ENCODE assay signal across 15 cellular contexts in genomic region chr3:42685891-42686820, GRCh38. TPM values are rescaled to one million over a fixed set of nuclear protein-coding genes. Genes with fewer than 3 reads are reported as not detected.
DNase-seq lines count a peak whose midpoint lies in the region; ATAC-seq and TF ChIP-seq lines count a peak whose summit lies in the region.
"Had no signal": no experiment of that assay in that cellular context is flagged by ENCODE, and none has a peak within 500 bp of the region (broad histone marks: within the 10 kb centered on the region; RNA-seq: fewer than 3 reads in every experiment).

No MANE protein-coding gene starts in this region.

- no peaks in the 10 kb centered on the region for H4K20me1 ChIP-seq in mammary epithelial cell (ENCODE audit: insufficient read depth, low read length)

- no peak overlapping the region for H2BK15ac ChIP-seq in neuronal stem cell (ENCODE audit: low read length)

- ATAC-seq in Right ventricle myocardium inferior, result no peak
- no peak for ATAC-seq in Right ventricle myocardium superior (ENCODE audit: poor library complexity)

- H3K4me1 ChIP-seq in mammary epithelial cell (ENCODE audit: insufficient read depth, low read length), result peaks cover 10% of the 10 kb centered on the region
- peaks cover 0 to 11% of the 10 kb centered on the region in 2 donors for H3K4me1 ChIP-seq in neuronal stem cell (ENCODE audit: control insufficient read depth in 2 of 2, insufficient read depth in 1 of 2, low read depth in 1 of 2, low read length in 2 of 2)
- peaks cover 30% of the 10 kb centered on the region for H3K4me1 ChIP-seq in vagina

- no peak overlapping the region for H3K9ac ChIP-seq in mammary epithelial cell (ENCODE audit: insufficient read depth, low read length)
- H3K9ac ChIP-seq in neuronal stem cell (ENCODE audit: low read depth, low read length, poor library complexity), result no peak overlapping the region

- H2BK12ac ChIP-seq in neuronal stem cell (ENCODE audit: low read length), result peak overlapping the region; percentile 46

- CTCF ChIA-PET in mammary epithelial cell (lab: Charles Lee; ENCODE audit: low non-redundant PET), result no interaction called here

- H3K36me3 ChIP-seq in mammary epithelial cell (ENCODE audit: insufficient read depth, low read length) (no peaks in the 10 kb centered on the region), neuronal stem cell (replicated peaks in 1 of 2; ENCODE audit: control insufficient read depth in 2 of 2, insufficient read depth in 2 of 2, low read length in 2 of 2) (no peaks in the 10 kb centered on the region), vagina (no peaks in the 10 kb centered on the region)

- H3K23ac ChIP-seq in neuronal stem cell (ENCODE audit: low read depth, low read length, poor library complexity), result peak overlapping the region; percentile 77

- peak overlapping the region; percentile 96 for H3K14ac ChIP-seq in neuronal stem cell (ENCODE audit: low read length)

- WGBS in mammary epithelial cell (ENCODE audit: low coverage, missing lambda C conversion rate), result 54% methylated on average over 32 of the region's 80 CpGs
- WGBS in neuronal stem cell (ENCODE audit: extremely low coverage in 2 of 2, insufficient read length in 2 of 2, insufficient replicate concordance in 1 of 2), 2 donors, result no CpG with 5 or more reads among the region's 80 CpGs

- TF ChIP-seq CTCF in mammary epithelial cell (conservative IDR thresholded peaks at IDR 0.05 in 1 of 2, IDR thresholded peaks at IDR 0.05 in 1 of 2; ENCODE audit: extremely low read depth in 1 of 2, insufficient read depth in 1 of 2, low read depth in 1 of 2, low read length in 2 of 2), result no peak
- TF ChIP-seq CTCF in vagina (IDR thresholded peaks at IDR 0.05), result no peak

- in situ Hi-C loops in mammary epithelial cell (cut with MboI; ENCODE audit: low sequenced_read_pairs in 2 of 2), result no loop called here

- H3K4me2 ChIP-seq in mammary epithelial cell (ENCODE audit: insufficient read depth, low read depth, low read length) (peak overlapping the region; percentile 11), neuronal stem cell (ENCODE audit: insufficient read depth, low read length, poor library complexity, severe bottlenecking) (no peak overlapping the region)
- H3K4me2 ChIP-seq: smooth muscle cell had no signal

- H4K8ac ChIP-seq in neuronal stem cell (ENCODE audit: low read depth, low read length), result no peak overlapping the region

- peaks cover 8% of the 10 kb centered on the region for H3K27me3 ChIP-seq in mammary epithelial cell (ENCODE audit: insufficient read depth, low read length)
- peaks cover 0 to 11% (median 0%) of the 10 kb centered on the region in 3 experiments for H3K27me3 ChIP-seq in neuronal stem cell (ENCODE audit: control insufficient read depth in 3 of 3, insufficient read depth in 3 of 3, low read depth in 1 of 3, low read length in 3 of 3)
- no peaks in the 10 kb centered on the region for H3K27me3 ChIP-seq in vagina

- H2AK5ac ChIP-seq in neuronal stem cell (ENCODE audit: low read depth, low read length), result no peak overlapping the region

- no peaks in the 10 kb centered on the region for H3K9me3 ChIP-seq in mammary epithelial cell (replicated peaks; ENCODE audit: insufficient read depth, low read length)
- H3K9me3 ChIP-seq in neuronal stem cell (replicated peaks in 1 of 2; ENCODE audit: control insufficient read depth in 2 of 2, insufficient read depth in 1 of 2, low read depth in 1 of 2, low read length in 2 of 2), result no peaks in the 10 kb centered on the region
- H3K9me3 ChIP-seq in vagina, result no peaks in the 10 kb centered on the region

- H2AFZ ChIP-seq in mammary epithelial cell (ENCODE audit: low read depth, low read length) (peak overlapping the region; percentile 36), neuronal stem cell (ENCODE audit: low read length) (no peak overlapping the region)

- peak; percentile 52 for DNase-seq in Right ventricle myocardium inferior (ENCODE audit: missing footprints)
- DNase-seq in Right ventricle myocardium superior, result no peak
- DNase-seq in mammary epithelial cell, result no peak
- no peak for DNase-seq in neuronal stem cell (ENCODE audit: low spot score)
- DNase-seq in vagina (ENCODE audit: extremely low spot score in 2 of 2), result no peak
- DNase-seq in DMS79 treated with DMSO at 0.1 percent for 48 hours (lab: John Stamatoyannopoulos, UW), result no peak
- no peak for DNase-seq in stimulated activated CD4-positive, alpha-beta T cell treated with anti-CD3 and anti-CD28 coated beads, Interleukin-2, amount 100 ng/mL, for 24 hours
- DNase-seq in NCI-H2107 (lab: John Stamatoyannopoulos, UW), result no peak
- DNase-seq: activated CD4-positive, alpha-beta T cell treated with anti-CD3 and anti-CD28 coated beads, Interleukin-2, amount 50 U/mL, for 4 hours; cortex of kidney; NCI-H1105 treated with DMSO at 0.1 percent for 48 hours; NCI-H526 treated with DMSO at 0.1 percent for 48 hours had no signal

- peak overlapping the region; percentile 7 for H2BK120ac ChIP-seq in neuronal stem cell (ENCODE audit: low read depth, low read length)

- H3K18ac ChIP-seq in neuronal stem cell (ENCODE audit: low read length), result peak overlapping the region; percentile 19

- dilution Hi-C loops in mammary epithelial cell (cut with HindIII; ENCODE audit: low sequenced_read_pairs), result no loop called here

- no peak overlapping the region for H3K4ac ChIP-seq in neuronal stem cell (ENCODE audit: low read length)

- no peaks in the 10 kb centered on the region for H3K79me1 ChIP-seq in neuronal stem cell (ENCODE audit: low read depth, low read length)

- H3K4me3 ChIP-seq in mammary epithelial cell (replicated peaks in 1 of 3; ENCODE audit: insufficient read depth in 1 of 3, low read depth in 2 of 3, low read length in 3 of 3), result no peak overlapping the region
- peak overlapping the region in 1 of 2 donors; percentile 16 for H3K4me3 ChIP-seq in neuronal stem cell (ENCODE audit: low read length in 2 of 2)
- peak overlapping the region; percentile 21 to 24 for H3K4me3 ChIP-seq in vagina
- H3K4me3 ChIP-seq: smooth muscle cell had no signal

- intact Hi-C loops in Right ventricle myocardium inferior (cut with DNase I) (no loop called here), Right ventricle myocardium superior (cut with DNase I) (no loop called here), mammary epithelial cell (cut with micrococcal nuclease) (no loop called here), vagina (cut with DNase I) (no loop called here)

- peak overlapping the region; percentile 74 for H4K91ac ChIP-seq in neuronal stem cell (ENCODE audit: low read depth, low read length, poor library complexity)

- H3K27ac ChIP-seq in mammary epithelial cell (ENCODE audit: insufficient read depth, low read depth, low read length) (no peak overlapping the region), neuronal stem cell (replicated peaks; ENCODE audit: low read length) (no peak overlapping the region), vagina (no peak overlapping the region)

- BruUV-seq in mammary epithelial cell (replicated peaks; lab: Mats Ljungman, UMichigan), result no TSS peak

- TF ChIP-seq POLR2A in vagina (IDR thresholded peaks at IDR 0.05), result no peak

- H2BK5ac ChIP-seq in neuronal stem cell (ENCODE audit: low read length), result no peak overlapping the region

- no peaks in the 10 kb centered on the region for H3K79me2 ChIP-seq in mammary epithelial cell (ENCODE audit: insufficient read depth, low read length)

RNA-seq across cellular contexts. Expression of gene KLHL40, which starts 0.8 kb away (rescaled TPM):
- total RNA-seq in Right ventricle myocardium inferior (not detected), Right ventricle myocardium superior (0.11 TPM), mammary epithelial cell (not detected), vagina (not detected)
- not detected for polyA plus RNA-seq in mammary epithelial cell
- polyA minus RNA-seq in mammary epithelial cell, result not detected
- polyA plus RNA-seq in neuronal stem cell (2013, experiment 1 of 2), result not detected
- not detected for polyA plus RNA-seq in neuronal stem cell (2013, experiment 2 of 2)
- total RNA-seq: smooth muscle cell; T-helper 2 cell treated with Interferon-gamma antibody and Interleukin-4, amounts not matched to agents 100 ng/mL and 5 ng/mL, for 36 hours had no signal
- polyA plus RNA-seq: IgD-negative memory B cell, smooth muscle cell had no signal

RNA-seq across cellular contexts. Expression of gene HHATL, which starts 16.4 kb away (rescaled TPM):
- 440 TPM for total RNA-seq in Right ventricle myocardium inferior
- total RNA-seq in Right ventricle myocardium superior, result 486 TPM
- not detected for total RNA-seq in mammary epithelial cell
- polyA plus RNA-seq in mammary epithelial cell, result not detected
- polyA minus RNA-seq in mammary epithelial cell, result not detected
- not detected for polyA plus RNA-seq in neuronal stem cell (2013, experiment 1 of 2)
- not detected for polyA plus RNA-seq in neuronal stem cell (2013, experiment 2 of 2)
- not detected for total RNA-seq in vagina
- total RNA-seq: smooth muscle cell; T-helper 2 cell treated with Interferon-gamma antibody and Interleukin-4, amounts not matched to agents 100 ng/mL and 5 ng/mL, for 36 hours had no signal
- polyA plus RNA-seq: IgD-negative memory B cell, smooth muscle cell had no signal

RNA-seq across cellular contexts. Expression of gene ZBTB47, which starts 32.7 kb away (rescaled TPM):
- total RNA-seq in Right ventricle myocardium inferior, result 80.2 TPM
- 82.3 TPM for total RNA-seq in Right ventricle myocardium superior
- total RNA-seq in mammary epithelial cell, result 10 to 100 TPM in 1 of 2 donors, 1 to 10 TPM in 1; 8.2 to 21.8 TPM
- polyA plus RNA-seq in mammary epithelial cell, result 7.0 TPM
- 7.3 TPM for polyA minus RNA-seq in mammary epithelial cell
- 2.7 TPM for polyA plus RNA-seq in neuronal stem cell (2013, experiment 1 of 2)
- polyA plus RNA-seq in neuronal stem cell (2013, experiment 2 of 2), result 2.8 TPM
- total RNA-seq in vagina, result 47.9 TPM

Comparison
In these comparisons a context has a peak if more than half of its experiments do, and no peak if none do; other contexts are left out.
1. H3K4me3 ChIP-seq: peak in vagina (2 of 2); none in mammary epithelial cell (0 of 3).
2. RNA of gene HHATL, which starts 16.4 kb away (total RNA-seq): 486 TPM in Right ventricle myocardium superior (single experiment) and 440 TPM in Right ventricle myocardium inferior (single experiment); not detected in vagina (single experiment) and not detected in mammary epithelial cell; every median in the first group is over 100 times any median in the second.